ENCODE assay signal across 8 cellular contexts in the genomic region with DNA sequence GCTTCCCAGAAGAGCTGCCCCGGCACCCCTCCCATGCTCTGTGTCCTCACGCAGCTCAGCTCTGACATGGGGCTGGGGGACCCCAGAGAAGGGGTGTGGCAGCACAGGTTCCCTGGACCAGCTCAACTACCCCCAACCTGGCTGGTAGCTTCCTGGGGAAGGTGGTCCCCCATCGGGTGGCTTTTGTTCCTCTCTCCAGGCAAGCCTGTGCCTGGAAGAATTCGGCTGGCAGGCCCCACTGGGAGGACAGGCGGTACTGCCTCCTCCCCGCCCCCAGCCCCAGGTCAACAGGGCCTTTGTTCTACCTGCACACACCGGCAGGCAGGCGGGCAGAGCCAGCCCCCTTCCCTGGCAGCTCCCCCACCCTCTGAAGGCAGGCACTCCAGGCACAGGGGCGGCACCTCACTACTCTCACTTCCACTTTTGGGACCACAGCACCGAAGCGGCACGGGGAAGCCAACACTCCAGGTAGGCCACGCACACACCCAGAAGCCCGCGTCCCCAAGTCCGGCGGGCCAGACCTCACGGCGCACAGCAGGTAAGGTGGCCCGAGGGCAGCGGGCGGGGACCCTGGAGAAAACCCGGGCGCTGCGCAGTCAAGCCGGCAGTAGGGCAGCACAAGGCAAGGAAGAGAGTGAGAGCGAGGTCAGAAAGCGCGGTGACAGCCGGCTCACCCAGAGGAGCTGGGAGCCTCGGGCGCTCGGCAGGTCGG. TPM values are rescaled to one million over a fixed set of nuclear protein-coding genes. Genes with fewer than 3 reads are reported as not detected.
DNase-seq lines count a peak whose midpoint lies in the region; ATAC-seq, FAIRE-seq and TF ChIP-seq lines count a peak whose summit lies in the region.

No MANE protein-coding gene starts in this region.

- POLR2A ChIA-PET in activated CD8-positive, alpha-beta T cell treated with anti-CD3 and anti-CD28 coated beads, Interleukin-2, amount 10 ng/mL, durations not matched to agents 7 days and 5 days (lab: Charles Lee): interaction anchor here (1.3 kb wide), 1 partner anchor 8 kb away, joined by 3 read pairs; no protein-coding TSS in a partner anchor

- FAIRE-seq in GM12892 (lab: Jason Lieb, UNC): peak; percentile 81

- H3K27ac Mint-ChIP-seq in activated CD8-positive, alpha-beta T cell treated with anti-CD3 and anti-CD28 coated beads, Interleukin-2, amount 10 ng/mL, durations not matched to agents 7 days and 5 days: no peak overlapping the region
- peak overlapping the region; percentile 73 for H3K27ac Mint-ChIP-seq in glutamatergic neuron (ENCODE audit: unreplicated experiment)

- CTCF ChIA-PET in activated CD8-positive, alpha-beta T cell treated with anti-CD3 and anti-CD28 coated beads, Interleukin-2, amount 10 ng/mL, durations not matched to agents 7 days and 5 days (lab: Charles Lee): interaction anchor here (1.5 kb wide), 1 partner anchor 419 kb away, joined by 5 read pairs; no protein-coding TSS in a partner anchor

- no peak overlapping the region for H3K4me3 ChIP-seq in KMS-11 (IDR thresholded peaks at IDR 0.05; ENCODE audit: insufficient read depth, low read depth, low read length)

- TF ChIP-seq POLR2A in GM12892 (IDR thresholded peaks at IDR 0.05; ENCODE audit: low read depth, low read length): no peak

- H3K4me3 Mint-ChIP-seq in activated CD8-positive, alpha-beta T cell treated with anti-CD3 and anti-CD28 coated beads, Interleukin-2, amount 10 ng/mL, durations not matched to agents 7 days and 5 days: peak overlapping the region; percentile 80
- peak overlapping the region; percentile 98 for H3K4me3 Mint-ChIP-seq in glutamatergic neuron (ENCODE audit: unreplicated experiment)

- peak; percentile 48 for ATAC-seq in GM21717 (IDR thresholded peaks at IDR 0.05; ENCODE audit: unreplicated experiment)
- ATAC-seq in activated CD8-positive, alpha-beta T cell treated with anti-CD3 and anti-CD28 coated beads, Interleukin-2, amount 10 ng/mL, durations not matched to agents 7 days and 5 days: peak; percentile 9

- peak overlapping the region; percentile 66 for H3K4me2 ChIP-seq in KMS-11

- no peaks in the 10 kb centered on the region for H3K36me3 ChIP-seq in KMS-11 (ENCODE audit: insufficient read depth)

- peak overlapping the region; percentile 27; the same call in 1 of the 2 replicates for H3K9ac ChIP-seq in KMS-11

- H3K4me1 ChIP-seq in KMS-11 (ENCODE audit: low read depth, poor library complexity, severe bottlenecking): no peaks in the 10 kb centered on the region

- H3K27ac ChIP-seq in KMS-11: no peak overlapping the region

- no peaks in the 10 kb centered on the region for H3K27me3 ChIP-seq in KMS-11 (ENCODE audit: insufficient read depth, low read depth)

- H3K36me3 Mint-ChIP-seq in activated CD8-positive, alpha-beta T cell treated with anti-CD3 and anti-CD28 coated beads, Interleukin-2, amount 10 ng/mL, durations not matched to agents 7 days and 5 days (ENCODE audit: low read depth): no peaks in the 10 kb centered on the region
- H3K36me3 Mint-ChIP-seq in glutamatergic neuron (ENCODE audit: unreplicated experiment): no peaks in the 10 kb centered on the region

- H2AFZ ChIP-seq in KMS-11 (ENCODE audit: low read depth): peak overlapping the region; percentile 14; the same call in 1 of the 2 replicates

- TF ChIP-seq CTCF in KMS-11 (conservative IDR thresholded peaks at IDR 0.05; ENCODE audit: low read depth, low read length) (no peak), glutamatergic neuron (IDR thresholded peaks at IDR 0.05; ENCODE audit: partially characterized antibody, unreplicated experiment) (no peak)

- no peaks in the 10 kb centered on the region for H4K20me1 ChIP-seq in KMS-11 (ENCODE audit: insufficient read depth)

- DNase-seq in GM12892 (ENCODE audit: insufficient read length) (peak; percentile 75), glutamatergic neuron (no peak), posterior vena cava (ENCODE audit: low spot score) (peak; percentile 80), putamen (ENCODE audit: low spot score) (no peak), NCI-H187 treated with DMSO at 0.1 percent for 48 hours (lab: John Stamatoyannopoulos, UW) (no peak)
- peak; percentile 21 for DNase-seq in activated CD8-positive, alpha-beta T cell treated with anti-CD3 and anti-CD28 coated beads, Interleukin-2, amount 10 ng/mL, durations not matched to agents 7 days and 5 days

- peaks cover 34% of the 10 kb centered on the region for H3K4me1 Mint-ChIP-seq in activated CD8-positive, alpha-beta T cell treated with anti-CD3 and anti-CD28 coated beads, Interleukin-2, amount 10 ng/mL, durations not matched to agents 7 days and 5 days (ENCODE audit: low read depth)
- peaks cover 33% of the 10 kb centered on the region for H3K4me1 Mint-ChIP-seq in glutamatergic neuron (ENCODE audit: low read depth, unreplicated experiment)

- H3K79me2 ChIP-seq in KMS-11 (ENCODE audit: insufficient read depth, low read depth): no peaks in the 10 kb centered on the region; the same call in 1 of the 2 replicates

- H3K27me3 Mint-ChIP-seq in activated CD8-positive, alpha-beta T cell treated with anti-CD3 and anti-CD28 coated beads, Interleukin-2, amount 10 ng/mL, durations not matched to agents 7 days and 5 days (ENCODE audit: low read depth): peaks cover 17% of the 10 kb centered on the region
- H3K27me3 Mint-ChIP-seq in glutamatergic neuron (ENCODE audit: unreplicated experiment): peaks cover 10% of the 10 kb centered on the region

- intact Hi-C loops in posterior vena cava (cut with DNase I): loop anchor here in 1 of 2 donors (10.0 kb wide), 1 partner anchor 207 kb away; no protein-coding TSS in a partner anchor

- no peaks in the 10 kb centered on the region for H3K9me3 Mint-ChIP-seq in activated CD8-positive, alpha-beta T cell treated with anti-CD3 and anti-CD28 coated beads, Interleukin-2, amount 10 ng/mL, durations not matched to agents 7 days and 5 days (ENCODE audit: insufficient read depth)
- peaks cover 11% of the 10 kb centered on the region for H3K9me3 Mint-ChIP-seq in glutamatergic neuron (ENCODE audit: unreplicated experiment)

RNA-seq across cellular contexts. Expression of a gene that starts 1.3 kb away (rescaled TPM):
- 3.3 TPM for polyA plus RNA-seq in GM12892 (2012; ENCODE audit: missing spikeins)
- 1 to 10 TPM; 7.1 to 8.1 TPM for total RNA-seq in activated CD8-positive, alpha-beta T cell treated with anti-CD3 and anti-CD28 coated beads, Interleukin-2, amount 10 ng/mL, durations not matched to agents 7 days and 5 days
- total RNA-seq in glutamatergic neuron (ENCODE audit: unreplicated experiment): 173 TPM
- 10 to 100 TPM; 16.9 to 22.4 TPM for total RNA-seq in posterior vena cava

Comparison
In these comparisons a context has a peak if more than half of its experiments do, and no peak if none do; other contexts are left out.
1. DNase-seq: peak in GM12892 (single experiment), activated CD8-positive, alpha-beta T cell treated with anti-CD3 and anti-CD28 coated beads, Interleukin-2, amount 10 ng/mL, durations not matched to agents 7 days and 5 days (single experiment) and posterior vena cava (single experiment); none in glutamatergic neuron (single experiment), putamen (single experiment) and NCI-H187 treated with DMSO at 0.1 percent for 48 hours (single experiment).